ENCODE assay signal across 8 cellular contexts in the genomic region with DNA sequence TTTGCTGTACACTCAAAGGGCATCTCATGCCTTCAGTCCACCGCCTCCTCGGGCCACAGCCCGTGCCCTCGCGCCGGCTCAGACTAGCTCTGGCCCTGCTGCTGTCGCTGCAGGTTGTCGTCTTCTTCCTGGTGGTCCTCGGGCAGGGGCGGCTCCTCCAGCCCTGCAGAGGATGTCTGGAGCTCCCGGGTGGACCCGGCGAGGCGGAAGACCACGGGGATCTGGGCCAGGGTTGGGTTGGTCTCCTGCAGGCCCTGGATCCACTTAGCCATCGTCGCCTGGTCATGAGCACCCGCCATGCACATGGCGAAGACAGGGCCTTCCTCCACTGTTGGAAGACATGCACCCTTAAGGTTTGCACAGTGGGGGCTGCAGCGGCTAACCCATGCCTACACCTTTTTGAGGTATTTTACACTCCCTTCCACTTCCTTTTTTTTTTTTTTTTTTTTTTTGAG. TPM values are rescaled to one million over a fixed set of nuclear protein-coding genes. Genes with fewer than 3 reads are reported as not detected.
DNase-seq lines count a peak whose midpoint lies in the region; ATAC-seq and TF ChIP-seq lines count a peak whose summit lies in the region.

No MANE protein-coding gene starts in this region.

- H3K9ac ChIP-seq in HUES64 (ENCODE audit: low read depth, low read length) (peak overlapping the region; percentile 93), mammary epithelial cell (ENCODE audit: insufficient read depth, low read length) (peak overlapping the region; percentile 65), mesendoderm (ENCODE audit: low read length) (peak overlapping the region; percentile 81)

- no peaks in the 10 kb centered on the region for H4K20me1 ChIP-seq in mammary epithelial cell (ENCODE audit: insufficient read depth, low read length)

- peak overlapping the region; percentile 90 for H2AFZ ChIP-seq in mammary epithelial cell (ENCODE audit: low read depth, low read length)

- H3K4ac ChIP-seq in mesendoderm (ENCODE audit: low read depth, low read length): no peak overlapping the region

- in situ Hi-C loops in mammary epithelial cell (cut with MboI; ENCODE audit: low sequenced_read_pairs in 2 of 2) (no loop called here), KBM-7 (cut with MboI; ENCODE audit: low pct_unique_long_range_greater_than_20kb, low sequenced_read_pairs) (no loop called here)

- peak overlapping the region; percentile 87 for H3K56ac ChIP-seq in mesendoderm (ENCODE audit: low read length)

- H2BK15ac ChIP-seq in mesendoderm (replicated peaks; ENCODE audit: low read depth): no peak overlapping the region

- H4K5ac ChIP-seq in mesendoderm (ENCODE audit: low read length): no peak overlapping the region

- H3K4me2 ChIP-seq in mammary epithelial cell (ENCODE audit: insufficient read depth, low read depth, low read length) (peak overlapping the region; percentile 98), mesendoderm (ENCODE audit: low read length) (peak overlapping the region; percentile 80)

- H3K9me3 ChIP-seq in CD4-positive, alpha-beta T cell (ENCODE audit: control insufficient read depth, low read length): no peaks in the 10 kb centered on the region
- H3K9me3 ChIP-seq in HUES64 (ENCODE audit: insufficient read depth, low read depth, low read length) (no peaks in the 10 kb centered on the region), mammary epithelial cell (replicated peaks; ENCODE audit: insufficient read depth, low read length) (no peaks in the 10 kb centered on the region)

- H3K36me3 ChIP-seq in HUES64 (ENCODE audit: insufficient read depth, low read length): peaks cover 1% of the 10 kb centered on the region
- no peaks in the 10 kb centered on the region for H3K36me3 ChIP-seq in mammary epithelial cell (ENCODE audit: insufficient read depth, low read length)
- H3K36me3 ChIP-seq in mesendoderm (ENCODE audit: control insufficient read depth, insufficient read depth, low read length): no peaks in the 10 kb centered on the region

- H3K9me3 Mint-ChIP-seq in CD4-positive, alpha-beta T cell: no peaks in the 10 kb centered on the region

- WGBS in HUES64: 61% methylated on average over 20 of the region's 20 CpGs
- WGBS in mammary epithelial cell (ENCODE audit: low coverage, missing lambda C conversion rate): 37% methylated on average over 6 of the region's 20 CpGs
- no CpG with 5 or more reads among the region's 20 CpGs for WGBS in mesendoderm (ENCODE audit: extremely low coverage, insufficient coverage, low lambda C conversion rate)

- intact Hi-C loops in CD4-positive, alpha-beta T cell (cut with DNase I, micrococcal nuclease): loop anchor here (5.0 to 10.0 kb wide), 3 partner anchors 124 to 1189 kb away; a partner anchor contains a TSS
- intact Hi-C loops in mammary epithelial cell (cut with micrococcal nuclease): no loop called here

- peak overlapping the region; percentile 97 for H3K4me3 Mint-ChIP-seq in CD4-positive, alpha-beta T cell

- H3K27me3 Mint-ChIP-seq in CD4-positive, alpha-beta T cell: no peaks in the 10 kb centered on the region

- dilution Hi-C loops in mammary epithelial cell (cut with HindIII; ENCODE audit: low sequenced_read_pairs): no loop called here

- no peaks in the 10 kb centered on the region for H3K79me1 ChIP-seq in mesendoderm (ENCODE audit: low read length)

- TSS peak; percentile 25 for BruUV-seq in mammary epithelial cell (replicated peaks; lab: Mats Ljungman, UMichigan)

- H3K4me1 ChIP-seq in HUES64 (ENCODE audit: insufficient read depth, low read length): peaks cover 5% of the 10 kb centered on the region; the same call in 1 of the 2 replicates
- peaks cover 13% of the 10 kb centered on the region for H3K4me1 ChIP-seq in mammary epithelial cell (ENCODE audit: insufficient read depth, low read length)
- H3K4me1 ChIP-seq in mesendoderm (ENCODE audit: control insufficient read depth, low read depth, low read length): peaks cover 4% of the 10 kb centered on the region

- CTCF ChIA-PET in CD4-positive, alpha-beta T cell (lab: Charles Lee): no interaction called here
- CTCF ChIA-PET in mammary epithelial cell (lab: Charles Lee; ENCODE audit: low non-redundant PET): no interaction called here

- H3K36me3 Mint-ChIP-seq in CD4-positive, alpha-beta T cell (ENCODE audit: low read depth): peaks cover 26% of the 10 kb centered on the region

- no peak overlapping the region for H2BK120ac ChIP-seq in mesendoderm (ENCODE audit: low read depth, low read length)

- H3K79me2 ChIP-seq in mammary epithelial cell (ENCODE audit: insufficient read depth, low read length) (peaks cover 14% of the 10 kb centered on the region), mesendoderm (ENCODE audit: control insufficient read depth, insufficient read depth, low read length) (no peaks in the 10 kb centered on the region)

- peak overlapping the region; percentile 48 for H2BK5ac ChIP-seq in mesendoderm (ENCODE audit: low read length)

- peak overlapping the region; percentile 96 for H3K27ac ChIP-seq in CD4-positive, alpha-beta T cell (ENCODE audit: low read depth, low read length)
- H3K27ac ChIP-seq in HUES64 (ENCODE audit: low read depth, low read length): peak overlapping the region; percentile 15
- H3K27ac ChIP-seq in mammary epithelial cell (ENCODE audit: insufficient read depth, low read depth, low read length): peak overlapping the region; percentile 45
- no peak overlapping the region for H3K27ac ChIP-seq in mesendoderm (ENCODE audit: low read depth, low read length)

- H2AK5ac ChIP-seq in mesendoderm (ENCODE audit: low read length): no peak overlapping the region

- H3K4me3 ChIP-seq in HUES64 (ENCODE audit: low read length): peak overlapping the region; percentile 83
- peak overlapping the region; percentile 52 to 77 (median 73) for H3K4me3 ChIP-seq in mammary epithelial cell (replicated peaks in 1 of 3; ENCODE audit: insufficient read depth in 1 of 3, low read depth in 2 of 3, low read length in 3 of 3)
- H3K4me3 ChIP-seq in mesendoderm (ENCODE audit: low read length): no peak overlapping the region

- ATAC-seq in CD4-positive, alpha-beta T cell (ENCODE audit: poor library complexity): peak; percentile 5
- peak; percentile 10 for ATAC-seq in GM21526 (IDR thresholded peaks at IDR 0.05; ENCODE audit: low FRiP score, unreplicated experiment)

- H3K18ac ChIP-seq in mesendoderm (ENCODE audit: low read length): no peak overlapping the region

- H4K8ac ChIP-seq in mesendoderm (ENCODE audit: low read depth, low read length): peak overlapping the region; percentile 7

- DNase-seq in CD4-positive, alpha-beta T cell: no peak
- DNase-seq in mammary epithelial cell (no peak), mesendoderm (no peak), NCI-H345 treated with DMSO at 0.1 percent for 48 hours (lab: John Stamatoyannopoulos, UW; ENCODE audit: unreplicated experiment) (no peak), KBM-7 (no peak), foreskin melanocyte (no peak)

- H3K27me3 ChIP-seq in CD4-positive, alpha-beta T cell (ENCODE audit: control insufficient read depth, insufficient read depth, low read length): no peaks in the 10 kb centered on the region
- H3K27me3 ChIP-seq in HUES64 (ENCODE audit: insufficient read depth, low read length) (no peaks in the 10 kb centered on the region), mammary epithelial cell (ENCODE audit: insufficient read depth, low read length) (no peaks in the 10 kb centered on the region), mesendoderm (ENCODE audit: insufficient read depth, low read length, poor library complexity) (no peaks in the 10 kb centered on the region)

- H3K4me1 Mint-ChIP-seq in CD4-positive, alpha-beta T cell (ENCODE audit: low read depth): peaks cover 14% of the 10 kb centered on the region

- TF ChIP-seq CTCF in CD4-positive, alpha-beta T cell (IDR thresholded peaks at IDR 0.05): no peak
- TF ChIP-seq CTCF in mammary epithelial cell (conservative IDR thresholded peaks at IDR 0.05 in 1 of 2, IDR thresholded peaks at IDR 0.05 in 1 of 2; ENCODE audit: extremely low read depth in 1 of 2, insufficient read depth in 1 of 2, low read depth in 1 of 2, low read length in 2 of 2): no peak

- POLR2A ChIA-PET in CD4-positive, alpha-beta T cell (lab: Charles Lee): interaction anchor here (0.6 to 1.2 kb wide), 2 partner anchors 8 to 23 kb away, joined by 3 read pairs; a partner anchor contains a TSS

- H3K23ac ChIP-seq in mesendoderm (ENCODE audit: low read length): no peak overlapping the region

- H3K27ac Mint-ChIP-seq in CD4-positive, alpha-beta T cell: peak overlapping the region; percentile 95

RNA-seq across cellular contexts. Expression of a gene that starts 0.5 kb away (rescaled TPM):
- 1 to 10 TPM; 7.4 to 7.5 TPM for total RNA-seq in CD4-positive, alpha-beta T cell
- polyA plus RNA-seq in HUES64 (2013, experiment 1 of 2): 6.6 TPM
- polyA plus RNA-seq in HUES64 (2013, experiment 2 of 2): 11.8 TPM
- total RNA-seq in mammary epithelial cell: 1 to 10 TPM; 5.2 to 6.2 TPM
- polyA plus RNA-seq in mammary epithelial cell: 10.1 TPM
- 41.1 TPM for polyA minus RNA-seq in mammary epithelial cell
- polyA plus RNA-seq in mesendoderm (2013, experiment 1 of 2): 5.3 TPM
- polyA plus RNA-seq in mesendoderm (2013, experiment 2 of 2): 5.2 TPM

RNA-seq across cellular contexts. Expression of a gene that starts 22.8 kb away (rescaled TPM):
- 10 to 100 TPM; 27.2 to 27.4 TPM for total RNA-seq in CD4-positive, alpha-beta T cell
- polyA plus RNA-seq in HUES64 (2013, experiment 1 of 2): 28.7 TPM
- 28.0 TPM for polyA plus RNA-seq in HUES64 (2013, experiment 2 of 2)
- 10 to 100 TPM; 13.7 to 16.8 TPM for total RNA-seq in mammary epithelial cell
- 28.5 TPM for polyA plus RNA-seq in mammary epithelial cell
- 23.6 TPM for polyA minus RNA-seq in mammary epithelial cell
- polyA plus RNA-seq in mesendoderm (2013, experiment 1 of 2): 32.8 TPM
- polyA plus RNA-seq in mesendoderm (2013, experiment 2 of 2): 32.9 TPM

RNA-seq across cellular contexts. Expression of a gene that starts 25.3 kb away (rescaled TPM):
- under 1 TPM in 1 of 2 experiments, not detected in 1; 0.66 TPM for total RNA-seq in CD4-positive, alpha-beta T cell
- polyA plus RNA-seq in HUES64 (2013, experiment 1 of 2): 0.95 TPM
- polyA plus RNA-seq in HUES64 (2013, experiment 2 of 2): 2.7 TPM
- not detected for total RNA-seq in mammary epithelial cell
- not detected for polyA plus RNA-seq in mammary epithelial cell
- not detected for polyA minus RNA-seq in mammary epithelial cell
- 0.04 TPM for polyA plus RNA-seq in mesendoderm (2013, experiment 1 of 2)
- 0.06 TPM for polyA plus RNA-seq in mesendoderm (2013, experiment 2 of 2)

RNA-seq across cellular contexts. Expression of a gene that starts 32.5 kb away (rescaled TPM):
- total RNA-seq in CD4-positive, alpha-beta T cell: not detected
- 16.7 TPM for polyA plus RNA-seq in HUES64 (2013, experiment 1 of 2)
- polyA plus RNA-seq in HUES64 (2013, experiment 2 of 2): 16.4 TPM
- 10 to 100 TPM in 1 of 2 donors, not detected in 1; 35.3 TPM for total RNA-seq in mammary epithelial cell
- 0.03 TPM for polyA plus RNA-seq in mammary epithelial cell
- not detected for polyA minus RNA-seq in mammary epithelial cell
- 50.0 TPM for polyA plus RNA-seq in mesendoderm (2013, experiment 1 of 2)
- 53.3 TPM for polyA plus RNA-seq in mesendoderm (2013, experiment 2 of 2)

RNA-seq across cellular contexts. Expression of a gene that starts 52.9 kb away (rescaled TPM):
- 10 to 100 TPM; 31.8 to 33.2 TPM for total RNA-seq in CD4-positive, alpha-beta T cell
- polyA plus RNA-seq in HUES64 (2013, experiment 1 of 2): 56.4 TPM
- polyA plus RNA-seq in HUES64 (2013, experiment 2 of 2): 50.9 TPM
- total RNA-seq in mammary epithelial cell: 10 to 100 TPM; 34.7 to 71.2 TPM
- polyA plus RNA-seq in mammary epithelial cell: 93.0 TPM
- 70.5 TPM for polyA minus RNA-seq in mammary epithelial cell
- 96.2 TPM for polyA plus RNA-seq in mesendoderm (2013, experiment 1 of 2)
- polyA plus RNA-seq in mesendoderm (2013, experiment 2 of 2): 97.5 TPM
